Comparison of ENCODE assay signal across 8 cellular contexts in genomic region chr1:244970661-244971523, GRCh38.
DNase-seq lines count a peak whose midpoint lies in the region; ATAC-seq and TF ChIP-seq lines count a peak whose summit lies in the region.

No MANE protein-coding gene starts in this region.

- H3K27me3 ChIP-seq in parathyroid adenoma (ENCODE audit: control insufficient read depth, insufficient read depth, low read length) (no peaks in the 10 kb centered on the region), tibial nerve (no peaks in the 10 kb centered on the region)

- H3K36me3 Mint-ChIP-seq in activated naive CD8-positive, alpha-beta T cell treated with anti-CD3 and anti-CD28 coated beads, Interleukin-2, amount 10 ng/mL, durations not matched to agents 7 days and 5 days: no peaks in the 10 kb centered on the region

- peaks cover 4% of the 10 kb centered on the region for H3K27me3 Mint-ChIP-seq in activated naive CD8-positive, alpha-beta T cell treated with anti-CD3 and anti-CD28 coated beads, Interleukin-2, amount 10 ng/mL, durations not matched to agents 7 days and 5 days

- no peaks in the 10 kb centered on the region for H3K36me3 ChIP-seq in parathyroid adenoma (ENCODE audit: control insufficient read depth, insufficient read depth, low read length)
- H3K36me3 ChIP-seq in tibial nerve: no peaks in the 10 kb centered on the region

- peak overlapping the region; percentile 93 for H2AFZ ChIP-seq in parathyroid adenoma

- H3K9ac ChIP-seq in parathyroid adenoma: peak overlapping the region; percentile 89

- peak overlapping the region; percentile 89 for H3K4me2 ChIP-seq in parathyroid adenoma (ENCODE audit: low read length)

- no peaks in the 10 kb centered on the region for H3K9me3 Mint-ChIP-seq in activated naive CD8-positive, alpha-beta T cell treated with anti-CD3 and anti-CD28 coated beads, Interleukin-2, amount 10 ng/mL, durations not matched to agents 7 days and 5 days

- peak overlapping the region; percentile 100 for H3K27ac ChIP-seq in parathyroid adenoma
- H3K27ac ChIP-seq in tibial nerve: peak overlapping the region; percentile 91 to 100 (median 100)

- H3K4me3 Mint-ChIP-seq in activated naive CD8-positive, alpha-beta T cell treated with anti-CD3 and anti-CD28 coated beads, Interleukin-2, amount 10 ng/mL, durations not matched to agents 7 days and 5 days: peak overlapping the region; percentile 89

- H3K4me1 Mint-ChIP-seq in activated naive CD8-positive, alpha-beta T cell treated with anti-CD3 and anti-CD28 coated beads, Interleukin-2, amount 10 ng/mL, durations not matched to agents 7 days and 5 days: peaks cover 19% of the 10 kb centered on the region

- intact Hi-C loops in Right ventricle myocardium superior (cut with DNase I): loop anchor here (2.0 to 10.0 kb wide), 3 partner anchors 71 to 136 kb away; partner anchors contain the start of genes COX20 and HNRNPU

- TF ChIP-seq CTCF in GM12873 (IDR thresholded peaks at IDR 0.05; ENCODE audit: insufficient read depth, low read depth, low read length, missing control alignments) (peak; percentile 53), parathyroid adenoma (IDR thresholded peaks at IDR 0.05) (peak; percentile 49), tibial nerve (IDR thresholded peaks at IDR 0.05) (peak; percentile 65 to 94 (median 72))

- TF ChIP-seq POLR2A in tibial nerve (IDR thresholded peaks at IDR 0.05): peak; percentile 58 to 77

- H3K9me3 ChIP-seq in parathyroid adenoma (ENCODE audit: control insufficient read depth, low read length): no peaks in the 10 kb centered on the region
- H3K9me3 ChIP-seq in tibial nerve: no peaks in the 10 kb centered on the region

- WGBS in tibial nerve, 2 donors: 0% methylated on average over 32 to 62 of the region's 72 CpGs

- peak overlapping the region; percentile 98 for H3K27ac Mint-ChIP-seq in activated naive CD8-positive, alpha-beta T cell treated with anti-CD3 and anti-CD28 coated beads, Interleukin-2, amount 10 ng/mL, durations not matched to agents 7 days and 5 days

- H3K4me1 ChIP-seq in parathyroid adenoma (peaks cover 2% of the 10 kb centered on the region), tibial nerve (peaks cover 0 to 28% (median 6%) of the 10 kb centered on the region in 4 donors)

- ATAC-seq in HG02759 (IDR thresholded peaks at IDR 0.05; ENCODE audit: unreplicated experiment) (peak; percentile 71), Right ventricle myocardium superior (ENCODE audit: poor library complexity) (peak; percentile 85)
- ATAC-seq in activated naive CD8-positive, alpha-beta T cell treated with anti-CD3 and anti-CD28 coated beads, Interleukin-2, amount 10 ng/mL, durations not matched to agents 7 days and 5 days (ENCODE audit: low read depth): peak; percentile 81

- POLR2A ChIA-PET in activated naive CD8-positive, alpha-beta T cell treated with anti-CD3 and anti-CD28 coated beads, Interleukin-2, amount 10 ng/mL, durations not matched to agents 7 days and 5 days (lab: Charles Lee): interaction anchor here (0.5 to 4.6 kb wide), 11 partner anchors 17 to 520 kb away, joined by 3 to 101 read pairs (median 6); partner anchors contain the start of genes ADSS2, CATSPERE, COX20 and DESI2

- peak; percentile 28 to 94 for TF ChIP-seq EP300 in tibial nerve (IDR thresholded peaks at IDR 0.05)

- H3K79me2 ChIP-seq in parathyroid adenoma: no peaks in the 10 kb centered on the region

- peak; percentile 82 for DNase-seq in NCI-H1105 treated with DMSO at 0.1 percent for 48 hours (lab: John Stamatoyannopoulos, UW)
- DNase-seq in SKM-1 treated with dmso at 0.1 percent for 144 hours (lab: John Stamatoyannopoulos, UW; ENCODE audit: unreplicated experiment): peak; percentile 94
- DNase-seq in activated naive CD8-positive, alpha-beta T cell treated with anti-CD3 and anti-CD28 coated beads, Interleukin-2, amount 10 ng/mL, durations not matched to agents 7 days and 5 days: peak; percentile 93
- DNase-seq in Right ventricle myocardium superior: peak; percentile 96
- DNase-seq in tibial nerve (ENCODE audit: low spot score in 2 of 2): peak; percentile 90

- H3K4me3 ChIP-seq in parathyroid adenoma (ENCODE audit: low read depth, low read length) (peak overlapping the region; percentile 72), tibial nerve (peak overlapping the region; percentile 55 to 88 (median 72))

Comparison
In these comparisons a context has a peak if more than half of its experiments do, and no peak if none do; other contexts are left out.
1. Peak in every context shown above with its lines: DNase-seq, ATAC-seq, H3K4me3 ChIP-seq and H3K27ac ChIP-seq.